8 cellular contexts compared by ENCODE assay signal in the genomic region with DNA sequence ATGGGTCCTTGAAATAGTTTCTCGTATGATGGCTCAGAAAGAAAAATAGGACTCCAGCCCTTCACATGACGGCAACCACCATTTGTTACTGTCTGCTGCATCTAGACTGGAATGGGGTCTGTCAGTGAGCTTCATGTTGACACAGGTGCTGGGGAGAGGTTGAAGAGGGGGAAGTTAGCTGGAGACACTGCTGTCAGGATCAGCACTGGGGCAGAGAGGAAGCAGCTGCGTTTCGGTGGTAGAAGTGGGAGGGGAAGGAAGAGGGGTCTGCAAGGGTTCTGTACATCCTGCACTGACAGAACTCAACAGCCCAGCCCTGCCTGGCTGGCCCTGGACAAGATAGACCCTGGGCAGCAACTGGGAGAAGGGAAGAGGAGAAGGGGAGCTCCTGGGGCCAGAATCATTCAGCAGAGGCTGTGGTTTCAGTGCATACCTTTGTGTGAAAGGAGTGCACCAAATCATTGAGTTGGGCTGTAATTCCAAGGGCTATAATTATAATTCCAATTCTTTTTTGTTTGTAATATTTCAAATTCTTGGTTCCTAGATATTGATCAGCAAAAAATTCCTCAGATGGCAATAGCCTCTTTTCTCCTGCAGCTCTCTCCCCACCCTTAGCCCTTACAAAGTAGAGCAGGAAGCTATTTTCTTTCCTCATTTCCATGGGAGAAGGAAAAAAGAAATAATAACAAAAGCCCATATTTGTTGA.
DNase-seq lines count a peak whose midpoint lies in the region; ATAC-seq and TF ChIP-seq lines count a peak whose summit lies in the region.

No MANE protein-coding gene starts in this region.

- peaks cover 3% of the 10 kb centered on the region for H3K27me3 Mint-ChIP-seq in GM23338 (ENCODE audit: insufficient read depth, low read depth, poor library complexity)

- peak overlapping the region; percentile 92 for H3K27ac ChIP-seq in DND-41 (ENCODE audit: low read length)
- H3K27ac ChIP-seq in IMR-90 (ENCODE audit: insufficient read depth, low read length): no peak overlapping the region
- H3K27ac ChIP-seq in GM23338 (ENCODE audit: low read depth): no peak overlapping the region

- no peak overlapping the region for H4K91ac ChIP-seq in IMR-90 (ENCODE audit: insufficient read depth, low read depth, low read length)

- no peaks in the 10 kb centered on the region for H3K36me3 Mint-ChIP-seq in GM23338 (ENCODE audit: low read depth)

- H3K9ac ChIP-seq in DND-41 (ENCODE audit: low read depth, low read length) (peak overlapping the region; percentile 54), IMR-90 (ENCODE audit: low read depth, low read length) (no peak overlapping the region)

- H3K4me2 ChIP-seq in DND-41 (ENCODE audit: insufficient read depth, low read length) (peak overlapping the region; percentile 79), IMR-90 (ENCODE audit: low read depth, low read length) (no peak overlapping the region), GM23338 (no peak overlapping the region)

- peaks cover 46% of the 10 kb centered on the region for H3K4me1 ChIP-seq in DND-41 (ENCODE audit: insufficient read depth, low read length)
- no peaks in the 10 kb centered on the region for H3K4me1 ChIP-seq in IMR-90 (ENCODE audit: control insufficient read depth, insufficient read depth, low read length)
- no peaks in the 10 kb centered on the region for H3K4me1 ChIP-seq in GM23338 (ENCODE audit: insufficient read depth)

- H3K9me3 Mint-ChIP-seq in GM23338: peaks cover 2% of the 10 kb centered on the region; the same call in 1 of the 3 replicates

- H2AK9ac ChIP-seq in IMR-90 (replicated peaks; ENCODE audit: low read depth, low read length, poor library complexity): no peak overlapping the region

- H4K20me1 ChIP-seq in DND-41 (ENCODE audit: insufficient read depth, low read length) (no peaks in the 10 kb centered on the region), IMR-90 (ENCODE audit: insufficient read depth, low read length) (no peaks in the 10 kb centered on the region), GM23338 (replicated peaks; ENCODE audit: insufficient read depth) (no peaks in the 10 kb centered on the region)

- ATAC-seq in DND-41 (ENCODE audit: insufficient read depth, low read depth) (peak; percentile 95), GM21447 (IDR thresholded peaks at IDR 0.05; ENCODE audit: unreplicated experiment) (peak; percentile 83), IMR-90 (ENCODE audit: low read depth) (no peak), GM23338 (no peak)

- no peak overlapping the region for H4K5ac ChIP-seq in IMR-90 (ENCODE audit: low read depth, low read length)

- no peak for TF ChIP-seq CTCF in DND-41 (IDR thresholded peaks at IDR 0.05; ENCODE audit: borderline replicate concordance, extremely low read depth, low read length, poor library complexity, severe bottlenecking)
- no peak for TF ChIP-seq CTCF in IMR-90 (conservative IDR thresholded peaks at IDR 0.05; ENCODE audit: low read depth, low read length)
- TF ChIP-seq CTCF in GM23338 (conservative IDR thresholded peaks at IDR 0.05; ENCODE audit: low read depth in 2 of 2): no peak
- no peak for TF ChIP-seq CTCF in GM13976 (IDR thresholded peaks at IDR 0.05; ENCODE audit: borderline replicate concordance, control extremely low read depth, extremely low read depth, insufficient read depth, missing control alignments)

- H3K9me3 ChIP-seq in DND-41 (ENCODE audit: insufficient read depth, low read length, severe bottlenecking) (no peaks in the 10 kb centered on the region), IMR-90 (ENCODE audit: control insufficient read depth, insufficient read depth, low read length) (no peaks in the 10 kb centered on the region)

- H3K9me2 ChIP-seq in GM23338 (ENCODE audit: insufficient read depth): no peaks in the 10 kb centered on the region

- no peak overlapping the region for H3K18ac ChIP-seq in IMR-90 (ENCODE audit: low read depth, low read length)

- H3K14ac ChIP-seq in IMR-90 (replicated peaks; ENCODE audit: low read depth, low read length): no peak overlapping the region

- H2AK5ac ChIP-seq in IMR-90 (ENCODE audit: low read depth, low read length): no peak overlapping the region

- no peak for TF ChIP-seq RAD21 in IMR-90 (IDR thresholded peaks at IDR 0.05; ENCODE audit: low read length)

- no peak overlapping the region for H2BK15ac ChIP-seq in IMR-90 (ENCODE audit: low read depth, low read length)

- H4K8ac ChIP-seq in IMR-90 (ENCODE audit: low read depth in 2 of 2, low read length in 2 of 2): no peak overlapping the region

- no peak overlapping the region for H3K4ac ChIP-seq in IMR-90 (ENCODE audit: low read depth, low read length)

- no peak overlapping the region for H3K56ac ChIP-seq in IMR-90 (ENCODE audit: extremely low read depth, insufficient read depth, low read length)

- H2BK20ac ChIP-seq in IMR-90 (ENCODE audit: low read depth, low read length): no peak overlapping the region

- no peak overlapping the region for H3K4me3 Mint-ChIP-seq in GM23338

- H2AFZ ChIP-seq in DND-41 (ENCODE audit: low read depth, low read length) (peak overlapping the region; percentile 78), IMR-90 (replicated peaks; ENCODE audit: low read length, poor library complexity) (peak overlapping the region; percentile 46), GM23338 (no peak overlapping the region)

- no peak overlapping the region for H3K27ac Mint-ChIP-seq in GM23338

- intact Hi-C loops in IMR-90 (cut with micrococcal nuclease): no loop called here

- CTCF ChIA-PET in IMR-90 (lab: Yijun Ruan, JAX): interaction anchor here (0.6 to 1.3 kb wide), 2 partner anchors 12 to 21 kb away, joined by 3 to 4 read pairs; no protein-coding TSS in a partner anchor

- DNase-seq in DND-41 (peak; percentile 80), IMR-90 (no peak), UCSD-AML1 (lab: John Stamatoyannopoulos, UW; ENCODE audit: unreplicated experiment) (peak; percentile 60), AG08395 (ENCODE audit: low spot score) (no peak), GM23338 (ENCODE audit: low spot score) (no peak), GM13976 (ENCODE audit: low spot score) (no peak)
- no peak for DNase-seq in activated naive CD4-positive, alpha-beta T cell treated with anti-CD3 and anti-CD28 coated beads, Interleukin-2, amount 50 U/mL, for 16 hours

- in situ Hi-C loops in IMR-90 (cut with MboI; ENCODE audit: low sequenced_read_pairs) (no loop called here), GM13976 (cut with MboI; ENCODE audit: low sequenced_read_pairs, unreplicated experiment) (no loop called here)

- H3K36me3 ChIP-seq in DND-41 (ENCODE audit: insufficient read depth, low read length) (no peaks in the 10 kb centered on the region), IMR-90 (ENCODE audit: control insufficient read depth, insufficient read depth, low read length) (no peaks in the 10 kb centered on the region), GM23338 (ENCODE audit: insufficient read depth) (no peaks in the 10 kb centered on the region)

- H3K9me1 ChIP-seq in IMR-90 (ENCODE audit: insufficient read depth, low read length): no peaks in the 10 kb centered on the region

- peak overlapping the region in 1 of 2 experiments; percentile 53; a peak in 2 of 4 replicates for H3K4me3 ChIP-seq in DND-41 (ENCODE audit: low read depth in 1 of 2, low read length in 2 of 2)
- no peak overlapping the region for H3K4me3 ChIP-seq in IMR-90 (ENCODE audit: insufficient read depth, low read depth, low read length)
- H3K4me3 ChIP-seq in GM23338: no peak overlapping the region

- H3K23ac ChIP-seq in IMR-90 (ENCODE audit: low read depth, low read length): no peak overlapping the region

- 60% methylated on average over 1 of the region's 4 CpGs; no CpG with 5 or more reads in 1 of the 2 experiments for WGBS in IMR-90 (ENCODE audit: extremely low coverage in 2 of 2, insufficient read length in 1 of 2), 2 experiments

- no peaks in the 10 kb centered on the region for H3K79me2 ChIP-seq in DND-41 (ENCODE audit: insufficient read depth, low read length)
- H3K79me2 ChIP-seq in GM23338 (replicated peaks; ENCODE audit: insufficient read depth): no peaks in the 10 kb centered on the region

- no peak overlapping the region for H2BK5ac ChIP-seq in IMR-90 (ENCODE audit: low read depth, low read length, poor library complexity, severe bottlenecking)

- POLR2A ChIA-PET in IMR-90 (lab: Charles Lee; ENCODE audit: unreplicated experiment): no interaction called here

- H3K27me3 ChIP-seq in DND-41 (ENCODE audit: insufficient read depth, low read length, poor library complexity) (no peaks in the 10 kb centered on the region), IMR-90 (ENCODE audit: control insufficient read depth, insufficient read depth, low read length) (no peaks in the 10 kb centered on the region; the same call in 1 of the 2 replicates), GM23338 (ENCODE audit: insufficient read depth) (no peaks in the 10 kb centered on the region)

- no peaks in the 10 kb centered on the region for H3F3A ChIP-seq in GM23338 (replicated peaks; ENCODE audit: low read depth)

- dilution Hi-C loops in IMR-90 (cut with HindIII; ENCODE audit: low sequenced_read_pairs, unreplicated experiment): no loop called here

- no TSS peak for BruUV-seq in IMR-90 (replicated peaks; lab: Mats Ljungman, UMichigan)

- H2BK120ac ChIP-seq in IMR-90 (ENCODE audit: low read depth, low read length): no peak overlapping the region

- no peaks in the 10 kb centered on the region for H3K79me1 ChIP-seq in IMR-90 (ENCODE audit: low read depth in 1 of 2, low read length in 2 of 2)

- TF ChIP-seq POLR2A in IMR-90 (IDR thresholded peaks at IDR 0.05; ENCODE audit: low read depth, low read length): no peak

- H3K4me1 Mint-ChIP-seq in GM23338: peaks cover 18% of the 10 kb centered on the region

TF ChIP-seq in IMR-90, 13 proteins besides CTCF, POLR2A, EP300 and RAD21 (continues in another document):
- TF ChIP-seq MAZ (IDR thresholded peaks at IDR 0.05; ENCODE audit: borderline replicate concordance, low read depth, low read length) (no peak), CEBPB (IDR thresholded peaks at IDR 0.05; ENCODE audit: low read depth, low read length) (no peak), SMC3 (IDR thresholded peaks at IDR 0.05; ENCODE audit: low read depth, low read length) (no peak)

TF ChIP-seq in GM23338, 12 proteins besides CTCF, POLR2A, EP300 and RAD21 (continues in another document):
- TF ChIP-seq POLR2AphosphoS5 (IDR thresholded peaks at IDR 0.05; ENCODE audit: low read depth) (no peak), NANOG (IDR thresholded peaks at IDR 0.05; ENCODE audit: borderline replicate concordance) (no peak), JUNB (IDR thresholded peaks at IDR 0.05; ENCODE audit: unreplicated experiment) (no peak), EZH2 (IDR thresholded peaks at IDR 0.05; ENCODE audit: low read depth, unreplicated experiment) (no peak), EZH2phosphoT487 (IDR thresholded peaks at IDR 0.05; ENCODE audit: unreplicated experiment) (no peak), CREB1 (CRISPR knock-in tag; IDR thresholded peaks at IDR 0.05; ENCODE audit: low read depth) (no peak), ZNF114 (CRISPR knock-in tag; IDR thresholded peaks at IDR 0.05) (no peak)

Comparison
In these comparisons a context has a peak if more than half of its experiments do, and no peak if none do; other contexts are left out.
1. ATAC-seq: peak in DND-41 (single experiment) and GM21447 (single experiment); none in IMR-90 (single experiment) and GM23338 (single experiment).
2. DNase-seq: peak in DND-41 (single experiment) and UCSD-AML1 (single experiment); none in IMR-90 (single experiment), AG08395 (single experiment), activated naive CD4-positive, alpha-beta T cell treated with anti-CD3 and anti-CD28 coated beads, Interleukin-2, amount 50 U/mL, for 16 hours (single experiment), GM23338 (single experiment) and GM13976 (single experiment).